In genomic region chr11:124072147-124072546, GRCh38 we compare ENCODE assay signal across 18 cellular contexts. TPM values are rescaled to one million over a fixed set of nuclear protein-coding genes. Genes with fewer than 3 reads are reported as not detected.
A peak's percentile ranks its signal among the peaks of the same experiment; 100 is the strongest.
DNase-seq lines count a peak whose midpoint lies in the region; ATAC-seq and TF ChIP-seq lines count a peak whose summit lies in the region.
"Had no signal": no experiment of that assay in that cellular context is flagged by ENCODE, and none has a peak within 500 bp of the region (broad histone marks: within the 10 kb centered on the region; RNA-seq: fewer than 3 reads in every experiment).

No MANE protein-coding gene starts in this region.

- no peaks in the 10 kb centered on the region for H4K20me1 ChIP-seq in neural cell (ENCODE audit: insufficient read depth)
- H4K20me1 ChIP-seq: BLaER1 treated with 17β-estradiol and CSF1 and Interleukin-3, amounts not matched to agents 10 nM and 100 nM had no signal

- CTCF ChIA-PET in HEK293T (lab: Yijun Ruan, JAX) = interaction anchor here (1.0 to 2.9 kb wide), 5 partner anchors 122 to 514 kb away, joined by 3 to 19 read pairs (median 3); no protein-coding TSS in a partner anchor

- H3K9me3 ChIP-seq in ascending aorta (no peaks in the 10 kb centered on the region), neural cell (ENCODE audit: low read length) (no peaks in the 10 kb centered on the region)
- H3K9me3 ChIP-seq: BE2C; BLaER1 treated with 17β-estradiol and CSF1 and Interleukin-3, amounts not matched to agents 10 nM and 100 nM had no signal

- H3K4me2 ChIP-seq in neural cell (ENCODE audit: low read length) = no peak overlapping the region

- TF ChIP-seq RAD21 in neural cell (conservative IDR thresholded peaks at IDR 0.05) = no peak

- POLR2A ChIA-PET in HEK293T (lab: Yijun Ruan, JAX) = no interaction called here

- H3F3A ChIP-seq in neural cell (ENCODE audit: insufficient read depth, low read length, poor library complexity, severe bottlenecking) = no peaks in the 10 kb centered on the region

- intact Hi-C loops in ascending aorta (cut with DNase I) = loop anchor here (10.0 kb wide), 1 partner anchor 513 kb away; no protein-coding TSS in a partner anchor

- no peak for TF ChIP-seq EP300 in neural cell (conservative IDR thresholded peaks at IDR 0.05; ENCODE audit: poor library complexity, severe bottlenecking)

- H3K27me3 ChIP-seq in ascending aorta = no peaks in the 10 kb centered on the region
- no peaks in the 10 kb centered on the region for H3K27me3 ChIP-seq in neural cell (ENCODE audit: insufficient read depth, low read depth, low read length)

- H3K4me3 ChIP-seq in ascending aorta (peak overlapping the region; percentile 18 to 49), neural cell (ENCODE audit: low read length) (no peak overlapping the region)
- H3K4me3 ChIP-seq: BLaER1 treated with 17β-estradiol and CSF1 and Interleukin-3, amounts not matched to agents 10 nM and 100 nM had no signal

- H3K27ac ChIP-seq in ascending aorta (no peak overlapping the region), neural cell (ENCODE audit: low read length) (peak overlapping the region; percentile 79)
- H3K27ac ChIP-seq: 22Rv1 had no signal

- no peaks in the 10 kb centered on the region for H3K36me3 ChIP-seq in ascending aorta
- no peaks in the 10 kb centered on the region for H3K36me3 ChIP-seq in neural cell (ENCODE audit: insufficient read depth, low read length)
- H3K36me3 ChIP-seq: BE2C; BLaER1 treated with 17β-estradiol and CSF1 and Interleukin-3, amounts not matched to agents 10 nM and 100 nM had no signal

- DNase-seq in DMS53 (lab: John Stamatoyannopoulos, UW) (peak; percentile 42), DMS53 treated with DMSO at 0.1 percent for 48 hours (lab: John Stamatoyannopoulos, UW; ENCODE audit: unreplicated experiment) (no peak), ascending aorta (ENCODE audit: low spot score in 2 of 2) (no peak), HEK293T (ENCODE audit: extremely low spot score) (no peak)
- DNase-seq in stimulated activated CD4-positive, alpha-beta T cell treated with anti-CD3 and anti-CD28 coated beads, Interleukin-15, amount 100 ng/mL, for 24 hours = no peak
- DNase-seq: ACHN; AML-193; BE2C; CD4-positive, alpha-beta T cell; CD8-positive, alpha-beta memory T cell; DND-41; H9 had no signal

- H3K79me2 ChIP-seq in neural cell (replicated peaks; ENCODE audit: insufficient read depth, low read length) = no peaks in the 10 kb centered on the region

- H2AFZ ChIP-seq in neural cell (ENCODE audit: low read depth, low read length) = peak overlapping the region; percentile 57

- H3K9ac ChIP-seq in neural cell (ENCODE audit: low read length) = peak overlapping the region; percentile 39

- no peak for TF ChIP-seq CTCF in ascending aorta (IDR thresholded peaks at IDR 0.05)
- TF ChIP-seq CTCF in neural cell (IDR thresholded peaks at IDR 0.05; ENCODE audit: poor library complexity, severe bottlenecking) = no peak

- H3K9me2 ChIP-seq in neural cell (ENCODE audit: insufficient read depth, low read length) = no peaks in the 10 kb centered on the region

- no peak for ATAC-seq in GM19395 (IDR thresholded peaks at IDR 0.05; ENCODE audit: unreplicated experiment)

- H3K4me1 ChIP-seq in ascending aorta = peaks cover 5% of the 10 kb centered on the region in 2 donors
- H3K4me1 ChIP-seq: BE2C had no signal

TF ChIP-seq in neural cell, 6 proteins besides CTCF, POLR2A, EP300 and RAD21:
- TF ChIP-seq EZH2 (IDR thresholded peaks at IDR 0.05; ENCODE audit: borderline replicate concordance, insufficient read depth, low read length, poor library complexity, severe bottlenecking) (no peak), MXI1 (conservative IDR thresholded peaks at IDR 0.05; ENCODE audit: poor library complexity, severe bottlenecking) (no peak), TAF1 (IDR thresholded peaks at IDR 0.05; ENCODE audit: low read depth) (no peak), POLR2AphosphoS5 (IDR thresholded peaks at IDR 0.05) (no peak), SMC3 (conservative IDR thresholded peaks at IDR 0.05; ENCODE audit: poor library complexity) (no peak)
- TF ChIP-seq, protein P1, sequence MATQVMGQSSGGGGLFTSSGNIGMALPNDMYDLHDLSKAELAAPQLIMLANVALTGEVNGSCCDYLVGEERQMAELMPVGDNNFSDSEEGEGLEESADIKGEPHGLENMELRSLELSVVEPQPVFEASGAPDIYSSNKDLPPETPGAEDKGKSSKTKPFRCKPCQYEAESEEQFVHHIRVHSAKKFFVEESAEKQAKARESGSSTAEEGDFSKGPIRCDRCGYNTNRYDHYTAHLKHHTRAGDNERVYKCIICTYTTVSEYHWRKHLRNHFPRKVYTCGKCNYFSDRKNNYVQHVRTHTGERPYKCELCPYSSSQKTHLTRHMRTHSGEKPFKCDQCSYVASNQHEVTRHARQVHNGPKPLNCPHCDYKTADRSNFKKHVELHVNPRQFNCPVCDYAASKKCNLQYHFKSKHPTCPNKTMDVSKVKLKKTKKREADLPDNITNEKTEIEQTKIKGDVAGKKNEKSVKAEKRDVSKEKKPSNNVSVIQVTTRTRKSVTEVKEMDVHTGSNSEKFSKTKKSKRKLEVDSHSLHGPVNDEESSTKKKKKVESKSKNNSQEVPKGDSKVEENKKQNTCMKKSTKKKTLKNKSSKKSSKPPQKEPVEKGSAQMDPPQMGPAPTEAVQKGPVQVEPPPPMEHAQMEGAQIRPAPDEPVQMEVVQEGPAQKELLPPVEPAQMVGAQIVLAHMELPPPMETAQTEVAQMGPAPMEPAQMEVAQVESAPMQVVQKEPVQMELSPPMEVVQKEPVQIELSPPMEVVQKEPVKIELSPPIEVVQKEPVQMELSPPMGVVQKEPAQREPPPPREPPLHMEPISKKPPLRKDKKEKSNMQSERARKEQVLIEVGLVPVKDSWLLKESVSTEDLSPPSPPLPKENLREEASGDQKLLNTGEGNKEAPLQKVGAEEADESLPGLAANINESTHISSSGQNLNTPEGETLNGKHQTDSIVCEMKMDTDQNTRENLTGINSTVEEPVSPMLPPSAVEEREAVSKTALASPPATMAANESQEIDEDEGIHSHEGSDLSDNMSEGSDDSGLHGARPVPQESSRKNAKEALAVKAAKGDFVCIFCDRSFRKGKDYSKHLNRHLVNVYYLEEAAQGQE (IDR thresholded peaks at IDR 0.05; ENCODE audit: borderline replicate concordance) = no peak

TF ChIP-seq in HEK293T, 16 proteins besides CTCF, POLR2A, EP300 and RAD21:
- TF ChIP-seq HDGF (IDR thresholded peaks at IDR 0.05; ENCODE audit: borderline replicate concordance) = no peak
- TF ChIP-seq TARDBP (IDR thresholded peaks at IDR 0.05) = no peak
- no peak for TF ChIP-seq CTBP1 (IDR thresholded peaks at IDR 0.05; ENCODE audit: borderline replicate concordance)
- no peak for TF ChIP-seq SP1 (IDR thresholded peaks at IDR 0.05)
- TF ChIP-seq L3MBTL2 (conservative IDR thresholded peaks at IDR 0.05) = no peak
- no peak for TF ChIP-seq FOXM1 (IDR thresholded peaks at IDR 0.05; ENCODE audit: borderline replicate concordance)
- no peak for TF ChIP-seq ELF4 (IDR thresholded peaks at IDR 0.05)
- TF ChIP-seq FOXA1 (IDR thresholded peaks at IDR 0.05) = no peak
- no peak for TF ChIP-seq FOXK2 (IDR thresholded peaks at IDR 0.05)
- TF ChIP-seq ZNF384 (IDR thresholded peaks at IDR 0.05) = no peak
- TF ChIP-seq NFRKB (IDR thresholded peaks at IDR 0.05) = no peak
- TF ChIP-seq SUZ12 (IDR thresholded peaks at IDR 0.05) = no peak

RNA-seq across cellular contexts. Expression of gene OR10G7, which starts 31.0 kb away (rescaled TPM):
- total RNA-seq in ascending aorta = not detected
- polyA plus RNA-seq in neural cell = not detected in 2 replicates
- not detected in 2 replicates for polyA minus RNA-seq in neural cell
- total RNA-seq: CD4-positive, alpha-beta T cell; CD8-positive, alpha-beta memory T cell; H4; H9 had no signal
- polyA plus RNA-seq: CD14-positive monocyte; CD8-positive, alpha-beta memory T cell had no signal

RNA-seq across cellular contexts. Expression of gene VWA5A, which starts 43.1 kb away (rescaled TPM):
- 7.6 TPM for total RNA-seq in ascending aorta
- polyA plus RNA-seq in neural cell = 82.2 and 87.3 TPM in 2 replicates
- 98.2 and 102 TPM in 2 replicates for polyA minus RNA-seq in neural cell

RNA-seq across cellular contexts. Expression of gene OR10G8, which starts 45.5 kb away (rescaled TPM):
- not detected for total RNA-seq in ascending aorta
- not detected in 2 replicates for polyA plus RNA-seq in neural cell
- polyA minus RNA-seq in neural cell = not detected in 2 replicates
- total RNA-seq: CD4-positive, alpha-beta T cell; CD8-positive, alpha-beta memory T cell; H4; H9 had no signal
- polyA plus RNA-seq: CD14-positive monocyte; CD8-positive, alpha-beta memory T cell had no signal

RNA-seq across cellular contexts. Expression of gene OR10G9, which starts 49.3 kb away (rescaled TPM):
- total RNA-seq in ascending aorta = not detected
- not detected in 2 replicates for polyA plus RNA-seq in neural cell
- polyA minus RNA-seq in neural cell = not detected in 2 replicates
- total RNA-seq: CD4-positive, alpha-beta T cell; CD8-positive, alpha-beta memory T cell; H4; H9 had no signal
- polyA plus RNA-seq: CD14-positive monocyte; CD8-positive, alpha-beta memory T cell had no signal

RNA-seq across cellular contexts. Expression of gene OR10G4, which starts 59.4 kb away (rescaled TPM):
- not detected for total RNA-seq in ascending aorta
- not detected in 2 replicates for polyA plus RNA-seq in neural cell
- polyA minus RNA-seq in neural cell = 0.23 TPM in 1 of 2 replicates, not detected in the other
- total RNA-seq: CD4-positive, alpha-beta T cell; CD8-positive, alpha-beta memory T cell; H4 had no signal
- polyA plus RNA-seq: CD14-positive monocyte; CD8-positive, alpha-beta memory T cell had no signal
